ENCODE assay signal across 13 cellular contexts in the genomic region with DNA sequence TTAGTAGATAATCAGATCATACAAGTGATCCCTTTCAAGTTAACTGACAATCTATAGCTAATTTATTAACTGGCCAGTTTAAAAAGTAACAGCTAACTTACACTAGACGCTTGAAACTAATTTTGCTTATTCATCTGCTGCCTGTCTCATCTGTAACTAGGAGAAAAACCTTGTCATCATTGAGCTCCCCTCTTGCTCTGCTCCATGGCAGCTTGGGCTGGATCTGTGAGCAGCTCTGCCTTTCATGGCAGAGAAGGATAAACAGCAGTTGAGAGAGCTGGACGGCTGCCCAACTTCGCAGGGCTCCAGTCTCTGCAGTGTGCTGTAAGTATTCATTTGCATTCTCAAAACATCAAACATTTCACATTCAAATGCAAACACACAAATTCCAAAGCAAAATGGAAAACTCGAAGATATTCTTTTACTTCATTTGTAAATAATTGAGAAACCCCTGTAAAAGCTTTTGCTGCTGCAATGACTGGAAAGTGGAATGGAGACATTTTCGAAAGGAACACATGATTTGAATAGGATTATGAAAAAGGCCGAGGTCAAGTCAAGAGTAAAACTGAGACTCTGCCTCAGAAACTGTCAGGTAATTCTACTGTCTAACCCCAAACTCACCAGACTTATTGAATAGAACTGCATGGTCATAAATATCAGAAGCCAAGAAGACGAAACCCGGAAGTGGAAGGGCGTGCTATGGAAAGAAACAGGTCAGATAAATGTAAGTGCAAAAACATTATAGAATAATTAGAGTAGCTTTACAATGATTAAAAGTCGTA. TPM values are rescaled to one million over a fixed set of nuclear protein-coding genes. Genes with fewer than 3 reads are reported as not detected.
A peak's percentile ranks its signal among the peaks of the same experiment; 100 is the strongest.
DNase-seq lines count a peak whose midpoint lies in the region; ATAC-seq and TF ChIP-seq lines count a peak whose summit lies in the region.
"Had no signal": no experiment of that assay in that cellular context is flagged by ENCODE, and none has a peak within 500 bp of the region (broad histone marks: within the 10 kb centered on the region; RNA-seq: fewer than 3 reads in every experiment).

No MANE protein-coding gene starts in this region.

- DNase-seq in BE2C, result peak; percentile 37
- peak; percentile 31 for DNase-seq in SK-N-SH
- peak; percentile 61 for DNase-seq in kidney tubule cell (ENCODE audit: low spot score)
- DNase-seq in NCI-H187 treated with DMSO at 0.1 percent for 48 hours (lab: John Stamatoyannopoulos, UW), result no peak
- no peak for DNase-seq in CD8-positive, alpha-beta memory T cell
- DNase-seq in T-cell, result no peak
- no peak for DNase-seq in mesothelial cell of epicardium (ENCODE audit: low spot score in 2 of 2, unreplicated experiment in 2 of 2)
- DNase-seq: CD8-positive, alpha-beta T cell; NCI-H226; nephron progenitor cell; T-helper 9 cell had no signal

- no peak overlapping the region for H3K27ac Mint-ChIP-seq in CD8-positive, alpha-beta memory T cell
- H3K27ac Mint-ChIP-seq in T-cell (no peak overlapping the region), mesothelial cell of epicardium (no peak overlapping the region)
- H3K27ac Mint-ChIP-seq: activated T-helper 2 cell treated with anti-CD3 and anti-CD28 coated beads, Interferon-gamma antibody, Interleukin-2, Interleukin-4, amounts not matched to agents 10 μg/mL and 5 μg/mL and 100 μg/mL, durations not matched to agents 14 hours and 24 hours and 36 hours; CD8-positive, alpha-beta T cell; nephron progenitor cell had no signal

- ATAC-seq in HG02943 (IDR thresholded peaks at IDR 0.05; ENCODE audit: low read depth, unreplicated experiment) (peak; percentile 84), T-cell (replicated peaks in 1 of 4) (no peak)
- ATAC-seq: CD8-positive, alpha-beta T cell had no signal

- H3K79me2 ChIP-seq in SK-N-SH (ENCODE audit: insufficient read depth), result no peaks in the 10 kb centered on the region

- no peak overlapping the region for H3K9ac ChIP-seq in SK-N-SH

- no peaks in the 10 kb centered on the region for H3K4me1 Mint-ChIP-seq in CD8-positive, alpha-beta memory T cell
- H3K4me1 Mint-ChIP-seq in T-cell (no peaks in the 10 kb centered on the region), mesothelial cell of epicardium (no peaks in the 10 kb centered on the region)
- H3K4me1 Mint-ChIP-seq: nephron progenitor cell had no signal

- H3K4me1 ChIP-seq in BE2C (no peaks in the 10 kb centered on the region), SK-N-SH (ENCODE audit: control insufficient read depth in 1 of 2, insufficient read depth in 2 of 2, low read depth in 1 of 2, low read length in 1 of 2) (peaks cover 0 to 6% of the 10 kb centered on the region in 2 experiments; a peak in 2 of 4 replicates)
- no peaks in the 10 kb centered on the region for H3K4me1 ChIP-seq in CD8-positive, alpha-beta memory T cell (ENCODE audit: insufficient read depth, low read length)

- 82% methylated on average over 10 of the region's 10 CpGs for WGBS in SK-N-SH (ENCODE audit: low lambda C conversion rate)

- no peaks in the 10 kb centered on the region for H4K20me1 ChIP-seq in SK-N-SH (ENCODE audit: insufficient read depth)

- H3F3A ChIP-seq in SK-N-SH (replicated peaks; ENCODE audit: insufficient read depth), result no peaks in the 10 kb centered on the region

- no peaks in the 10 kb centered on the region for H3K9me3 Mint-ChIP-seq in CD8-positive, alpha-beta memory T cell
- H3K9me3 Mint-ChIP-seq in T-cell, result no peaks in the 10 kb centered on the region
- peaks cover 4% of the 10 kb centered on the region for H3K9me3 Mint-ChIP-seq in mesothelial cell of epicardium
- H3K9me3 Mint-ChIP-seq: activated T-helper 2 cell treated with anti-CD3 and anti-CD28 coated beads, Interferon-gamma antibody, Interleukin-2, Interleukin-4, amounts not matched to agents 10 μg/mL and 5 μg/mL and 100 μg/mL, durations not matched to agents 14 hours and 24 hours and 36 hours; CD8-positive, alpha-beta T cell had no signal

- no peak overlapping the region for H3K4me3 Mint-ChIP-seq in CD8-positive, alpha-beta memory T cell
- H3K4me3 Mint-ChIP-seq in T-cell (no peak overlapping the region), mesothelial cell of epicardium (no peak overlapping the region)
- H3K4me3 Mint-ChIP-seq: CD8-positive, alpha-beta T cell; nephron progenitor cell had no signal

- POLR2A ChIA-PET in SK-N-SH (lab: Yijun Ruan, JAX) (interaction anchor here (1.1 kb wide), 1 partner anchor 10 kb away, joined by 5 read pairs; no protein-coding TSS in a partner anchor), T-cell (lab: Charles Lee) (interaction anchor here in 1 of 2 donors (0.6 kb wide), 1 partner anchor 1199 kb away, joined by 4 read pairs; no protein-coding TSS in a partner anchor)
- POLR2A ChIA-PET in CD8-positive, alpha-beta memory T cell (lab: Charles Lee), result no interaction called here

- no peak overlapping the region for H3K4me2 ChIP-seq in SK-N-SH

- no peaks in the 10 kb centered on the region for H3K9me2 ChIP-seq in SK-N-SH

- no peak; the same call in 1 of the 2 replicates for TF ChIP-seq RAD21 in SK-N-SH (IDR thresholded peaks at IDR 0.05; ENCODE audit: low read length)

- peak overlapping the region in 1 of 2 experiments; percentile 44; a peak in 1 of 4 replicates for H3K27ac ChIP-seq in SK-N-SH (ENCODE audit: low read depth in 2 of 2, low read length in 1 of 2)
- H3K27ac ChIP-seq in CD8-positive, alpha-beta memory T cell (ENCODE audit: low read depth, low read length), result no peak overlapping the region

- peaks cover 17 to 92% (median 44%) of the 10 kb centered on the region in 3 donors for H3K36me3 Mint-ChIP-seq in CD8-positive, alpha-beta memory T cell
- H3K36me3 Mint-ChIP-seq in T-cell (peaks cover 77% of the 10 kb centered on the region), mesothelial cell of epicardium (peaks cover 56% of the 10 kb centered on the region)

- no peak overlapping the region for H2AFZ ChIP-seq in SK-N-SH (ENCODE audit: low read depth)

- no peak for TF ChIP-seq EP300 in SK-N-SH (IDR thresholded peaks at IDR 0.05; ENCODE audit: borderline replicate concordance in 1 of 2, low read depth in 1 of 2, low read length in 1 of 2)

- no peak for TF ChIP-seq CTCF in BE2C (IDR thresholded peaks at IDR 0.05; ENCODE audit: low read depth, low read length)
- TF ChIP-seq CTCF in SK-N-SH (IDR thresholded peaks at IDR 0.05), result no peak
- no peak for TF ChIP-seq CTCF in mesothelial cell of epicardium (IDR thresholded peaks at IDR 0.05; ENCODE audit: unreplicated experiment)

- H3K36me3 ChIP-seq in BE2C (peaks cover 45% of the 10 kb centered on the region), SK-N-SH (replicated peaks in 1 of 2; ENCODE audit: control insufficient read depth in 1 of 2, insufficient read depth in 2 of 2, low read length in 1 of 2) (peaks cover 77 to 93% of the 10 kb centered on the region in 2 experiments)
- peaks cover 19% of the 10 kb centered on the region for H3K36me3 ChIP-seq in CD8-positive, alpha-beta memory T cell (ENCODE audit: insufficient read depth, low read length)

- CTCF ChIA-PET in SK-N-SH (lab: Yijun Ruan, JAX), result interaction anchor here (0.9 to 1.4 kb wide), 3 partner anchors 10 to 17 kb away, joined by 3 to 8 read pairs (median 3); a partner anchor contains a TSS
- CTCF ChIA-PET in CD8-positive, alpha-beta memory T cell (lab: Charles Lee), result no interaction called here
- CTCF ChIA-PET in T-cell (lab: Charles Lee), result no interaction called here

- no peaks in the 10 kb centered on the region for H3K27me3 Mint-ChIP-seq in CD8-positive, alpha-beta memory T cell
- no peaks in the 10 kb centered on the region for H3K27me3 Mint-ChIP-seq in T-cell
- no peaks in the 10 kb centered on the region for H3K27me3 Mint-ChIP-seq in mesothelial cell of epicardium (ENCODE audit: low read depth)

- H3K4me3 ChIP-seq in BE2C (ENCODE audit: low read depth, low read length) (no peak overlapping the region), SK-N-SH (ENCODE audit: low read depth in 2 of 2, low read length in 1 of 2) (no peak overlapping the region)
- no peak overlapping the region for H3K4me3 ChIP-seq in CD8-positive, alpha-beta memory T cell (ENCODE audit: low read length)

- H3K9me3 ChIP-seq in BE2C, result no peaks in the 10 kb centered on the region
- no peaks in the 10 kb centered on the region for H3K9me3 ChIP-seq in SK-N-SH
- no peaks in the 10 kb centered on the region for H3K9me3 ChIP-seq in CD8-positive, alpha-beta memory T cell (ENCODE audit: low read length)

- H3K27me3 ChIP-seq in BE2C (no peaks in the 10 kb centered on the region), SK-N-SH (ENCODE audit: insufficient read depth) (no peaks in the 10 kb centered on the region)
- no peaks in the 10 kb centered on the region for H3K27me3 ChIP-seq in CD8-positive, alpha-beta memory T cell (ENCODE audit: insufficient read depth, low read length, poor library complexity, severe bottlenecking)

TF ChIP-seq in SK-N-SH, 30 proteins besides CTCF, POLR2A, EP300 and RAD21 (continues in another document):
- TF ChIP-seq, protein P1, sequence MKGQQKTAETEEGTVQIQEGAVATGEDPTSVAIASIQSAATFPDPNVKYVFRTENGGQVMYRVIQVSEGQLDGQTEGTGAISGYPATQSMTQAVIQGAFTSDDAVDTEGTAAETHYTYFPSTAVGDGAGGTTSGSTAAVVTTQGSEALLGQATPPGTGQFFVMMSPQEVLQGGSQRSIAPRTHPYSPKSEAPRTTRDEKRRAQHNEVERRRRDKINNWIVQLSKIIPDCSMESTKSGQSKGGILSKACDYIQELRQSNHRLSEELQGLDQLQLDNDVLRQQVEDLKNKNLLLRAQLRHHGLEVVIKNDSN (IDR thresholded peaks at IDR 0.05; ENCODE audit: borderline replicate concordance, low read depth), result no peak
- TF ChIP-seq RFX5 (IDR thresholded peaks at IDR 0.05; ENCODE audit: low read length) (peak; percentile 85), NFIC (IDR thresholded peaks at IDR 0.05; ENCODE audit: borderline replicate concordance) (no peak), TEAD4 (IDR thresholded peaks at IDR 0.05; ENCODE audit: borderline replicate concordance, insufficient read depth) (no peak), MXI1 (IDR thresholded peaks at IDR 0.05; ENCODE audit: low read depth, low read length) (no peak)

RNA-seq across cellular contexts. Expression of a gene that starts 17.6 kb away (rescaled TPM):
- 9.9 TPM for polyA plus RNA-seq in BE2C (2012; ENCODE audit: insufficient read depth, insufficient read length, low read depth)
- polyA plus RNA-seq in SK-N-SH (2012; rRNA removed), result 19.3 and 24.9 TPM in 2 replicates
- 17.4 and 21.4 TPM in 2 replicates for polyA plus RNA-seq in SK-N-SH (2012; cell fraction: cytosol; rRNA removed)
- polyA plus RNA-seq in SK-N-SH (2012; cell fraction: nucleus; rRNA removed), result 39.8 and 45.2 TPM in 2 replicates
- 10 to 100 TPM; 18.6 to 20.5 TPM for total RNA-seq in CD8-positive, alpha-beta memory T cell
- polyA plus RNA-seq in CD8-positive, alpha-beta memory T cell, result 20.3 TPM
- total RNA-seq in T-cell, result 10 to 100 TPM; 12.6 to 14.0 (median 13.5) TPM
- total RNA-seq in mesothelial cell of epicardium, result 24.5 to 25.8 TPM (median 25.4 TPM) in 3 replicates

Comparison
In these comparisons a context has a peak if more than half of its experiments do, and no peak if none do; other contexts are left out.
1. DNase-seq: peak in BE2C (single experiment), SK-N-SH (single experiment) and kidney tubule cell (single experiment); none in NCI-H187 treated with DMSO at 0.1 percent for 48 hours (single experiment), CD8-positive, alpha-beta memory T cell (0 of 5), T-cell (0 of 34) and mesothelial cell of epicardium (0 of 2).